In the genomic region with DNA sequence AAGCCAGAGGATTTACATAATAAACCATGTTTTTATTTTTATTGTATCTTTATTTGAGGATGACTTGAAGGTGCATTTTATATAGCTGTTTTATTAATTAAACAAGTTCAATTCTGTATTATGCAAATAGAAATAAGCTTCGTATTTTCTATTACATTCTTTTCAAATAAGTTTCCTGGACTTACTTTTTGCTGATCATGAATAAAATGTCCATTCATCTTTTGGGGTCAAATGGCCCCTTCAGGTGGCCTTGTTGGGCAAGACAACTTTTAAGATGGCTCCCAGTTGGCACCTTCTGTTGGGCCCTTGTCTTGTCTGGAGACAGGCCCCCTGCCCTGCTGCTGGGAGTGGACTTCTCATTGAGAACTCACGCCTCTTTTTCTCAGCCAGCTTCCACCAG, we compare ENCODE assay signal across 19 cellular contexts.
DNase-seq lines count a peak whose midpoint lies in the region; ATAC-seq, FAIRE-seq and TF ChIP-seq lines count a peak whose summit lies in the region.
"Had no signal": no experiment of that assay in that cellular context is flagged by ENCODE, and none has a peak within 500 bp of the region (broad histone marks: within the 10 kb centered on the region; RNA-seq: fewer than 3 reads in every experiment).

No MANE protein-coding gene starts in this region.

- H3K4me3 ChIP-seq in HepG2 (replicated peaks in 1 of 3; ENCODE audit: insufficient read depth in 1 of 3, low read depth in 2 of 3, low read length in 3 of 3) (no peak overlapping the region), right lobe of liver (no peak overlapping the region), kidney (ENCODE audit: low read length in 2 of 2) (no peak overlapping the region), ascending aorta (no peak overlapping the region)
- H3K4me3 ChIP-seq: BLaER1 treated with 17β-estradiol and CSF1 and Interleukin-3, amounts not matched to agents 10 nM and 100 nM had no signal

- H3K27me3 ChIP-seq in HepG2 (ENCODE audit: control insufficient read depth in 1 of 2, insufficient read depth in 2 of 2, low read length in 2 of 2) (peaks cover 0 to 5% of the 10 kb centered on the region in 2 experiments; a peak in 2 of 5 replicates), right lobe of liver (no peaks in the 10 kb centered on the region), ascending aorta (no peaks in the 10 kb centered on the region)
- H3K27me3 ChIP-seq: BLaER1 treated with 17β-estradiol and CSF1 and Interleukin-3, amounts not matched to agents 10 nM and 100 nM had no signal

- no peaks in the 10 kb centered on the region for H3K36me3 ChIP-seq in HepG2 (replicated peaks in 1 of 2; ENCODE audit: control insufficient read depth in 1 of 2, insufficient read depth in 2 of 2, low read length in 2 of 2)
- H3K36me3 ChIP-seq in right lobe of liver, result no peaks in the 10 kb centered on the region
- H3K36me3 ChIP-seq in kidney (ENCODE audit: control insufficient read depth in 1 of 2, insufficient read depth in 2 of 2, low read length in 2 of 2), result no peaks in the 10 kb centered on the region
- no peaks in the 10 kb centered on the region for H3K36me3 ChIP-seq in ascending aorta
- H3K36me3 ChIP-seq: BLaER1 treated with 17β-estradiol and CSF1 and Interleukin-3, amounts not matched to agents 10 nM and 100 nM had no signal

- POLR2A ChIA-PET in HepG2 (lab: Yijun Ruan, JAX), result no interaction called here

- TF ChIP-seq RAD21 in HepG2 (CRISPR knock-in tag; IDR thresholded peaks at IDR 0.05), result no peak

- in situ Hi-C loops in HepG2 (cut with HindIII; ENCODE audit: extremely low pct_ligation_motif_present, low pct_unique_long_range_greater_than_20kb), result no loop called here

- no peaks in the 10 kb centered on the region for H3K79me2 ChIP-seq in HepG2 (ENCODE audit: insufficient read depth, low read length)

- H3K9me3 ChIP-seq in HepG2 (ENCODE audit: low read length) (no peaks in the 10 kb centered on the region), right lobe of liver (no peaks in the 10 kb centered on the region), kidney (ENCODE audit: control insufficient read depth in 1 of 2, low read length in 2 of 2) (no peaks in the 10 kb centered on the region), ascending aorta (no peaks in the 10 kb centered on the region)
- H3K9me3 ChIP-seq: BLaER1 treated with 17β-estradiol and CSF1 and Interleukin-3, amounts not matched to agents 10 nM and 100 nM; Caco-2 had no signal

- ATAC-seq in HepG2 (no peak), right lobe of liver (no peak), GM18519 (IDR thresholded peaks at IDR 0.05; ENCODE audit: low FRiP score, unreplicated experiment) (no peak)
- ATAC-seq: CD8-positive, alpha-beta T cell had no signal

- H3K27ac ChIP-seq in HepG2 (ENCODE audit: extremely low read length, insufficient read depth, low read length), result no peak overlapping the region
- H3K27ac ChIP-seq in right lobe of liver, result no peak overlapping the region
- H3K27ac ChIP-seq in kidney (ENCODE audit: low read depth in 2 of 2, low read length in 2 of 2), result no peak overlapping the region
- no peak overlapping the region for H3K27ac ChIP-seq in ascending aorta
- H3K27ac ChIP-seq: 22Rv1; BLaER1 treated with 17β-estradiol and CSF1 and Interleukin-3, amounts not matched to agents 10 nM and 100 nM; C4-2B had no signal

- CTCF ChIA-PET in HepG2 (lab: Yijun Ruan, JAX; ENCODE audit: low intra/inter-chr PET ratio, low total read pairs), result no interaction called here

- TF ChIP-seq EP300 in HepG2 (IDR thresholded peaks at IDR 0.05; ENCODE audit: low read depth in 2 of 2, low read length in 2 of 2) (no peak), HepG2 (CRISPR knock-in tag; IDR thresholded peaks at IDR 0.05; ENCODE audit: borderline replicate concordance) (no peak)

- H4K20me1 ChIP-seq in HepG2 (ENCODE audit: insufficient read depth, low read length), result no peaks in the 10 kb centered on the region; the same call in 1 of the 2 replicates
- H4K20me1 ChIP-seq: BLaER1 treated with 17β-estradiol and CSF1 and Interleukin-3, amounts not matched to agents 10 nM and 100 nM had no signal

- H3K4me1 ChIP-seq in HepG2 (ENCODE audit: insufficient read depth, low read length) (no peaks in the 10 kb centered on the region), right lobe of liver (no peaks in the 10 kb centered on the region), kidney (ENCODE audit: control insufficient read depth in 1 of 2, insufficient read depth in 1 of 2, low read depth in 1 of 2, low read length in 2 of 2) (no peaks in the 10 kb centered on the region), ascending aorta (no peaks in the 10 kb centered on the region)
- H3K4me1 ChIP-seq: BLaER1 treated with 17β-estradiol and CSF1 and Interleukin-3, amounts not matched to agents 10 nM and 100 nM; Caco-2 had no signal

- TF ChIP-seq POLR2A in HepG2 (IDR thresholded peaks at IDR 0.05; ENCODE audit: insufficient read depth in 1 of 2, low read depth in 2 of 2, low read length in 2 of 2) (no peak), right lobe of liver (IDR thresholded peaks at IDR 0.05) (no peak)

- DNase-seq in HepG2 (ENCODE audit: low spot score), result no peak
- no peak for DNase-seq in right lobe of liver
- DNase-seq in kidney, result no peak
- DNase-seq in ascending aorta (ENCODE audit: low spot score in 2 of 2), result no peak
- DNase-seq: ACHN; AML-193; Caco-2; Calu3; CD4-positive, alpha-beta T cell; CD8-positive, alpha-beta T cell; DMS79 treated with DMSO at 0.1 percent for 48 hours; GF-D8 had no signal

- FAIRE-seq in HepG2 (lab: Jason Lieb, UNC) (no peak), kidney (lab: Jason Lieb, UNC) (peak; percentile 21)
- FAIRE-seq: D721Med, G401.6, GM12891 had no signal

- WGBS in HepG2 (ENCODE audit: low lambda C conversion rate), result 0% methylated on average over 2 of the region's 2 CpGs
- WGBS in right lobe of liver (ENCODE audit: insufficient coverage, low coverage, low lambda C conversion rate, missing lambda C conversion rate), result 28% methylated on average over 2 of the region's 2 CpGs

- BruUV-seq in HepG2 (replicated peaks; lab: Mats Ljungman, UMichigan), result no TSS peak

- TF ChIP-seq CTCF in HepG2 (CRISPR knock-in tag; IDR thresholded peaks at IDR 0.05), result no peak
- TF ChIP-seq CTCF in right lobe of liver (IDR thresholded peaks at IDR 0.05), result no peak
- TF ChIP-seq CTCF in kidney (IDR thresholded peaks at IDR 0.05; ENCODE audit: borderline replicate concordance, extremely low read depth, insufficient read depth), result no peak
- no peak for TF ChIP-seq CTCF in ascending aorta (IDR thresholded peaks at IDR 0.05)

- no peak overlapping the region for H3K9ac ChIP-seq in HepG2 (ENCODE audit: insufficient read depth, low read depth, low read length)
- no peak overlapping the region for H3K9ac ChIP-seq in kidney (ENCODE audit: low read length in 2 of 2)
- H3K9ac ChIP-seq: BLaER1 treated with 17β-estradiol and CSF1 and Interleukin-3, amounts not matched to agents 10 nM and 100 nM had no signal

- H3K4me2 ChIP-seq in HepG2 (ENCODE audit: low read depth, low read length), result no peak overlapping the region
- H3K4me2 ChIP-seq: BLaER1 treated with 17β-estradiol and CSF1 and Interleukin-3, amounts not matched to agents 10 nM and 100 nM had no signal

- intact Hi-C loops in HepG2 (cut with micrococcal nuclease; ENCODE audit: unreplicated experiment), result no loop called here
- intact Hi-C loops in right lobe of liver (cut with DNase I), result no loop called here
- intact Hi-C loops in kidney (cut with DNase I), result no loop called here
- intact Hi-C loops in ascending aorta (cut with DNase I), result no loop called here

- no peak overlapping the region for H2AFZ ChIP-seq in HepG2 (ENCODE audit: low read length)

TF ChIP-seq in HepG2, 621 proteins besides CTCF, POLR2A, EP300 and RAD21:
- TF ChIP-seq, protein P1, sequence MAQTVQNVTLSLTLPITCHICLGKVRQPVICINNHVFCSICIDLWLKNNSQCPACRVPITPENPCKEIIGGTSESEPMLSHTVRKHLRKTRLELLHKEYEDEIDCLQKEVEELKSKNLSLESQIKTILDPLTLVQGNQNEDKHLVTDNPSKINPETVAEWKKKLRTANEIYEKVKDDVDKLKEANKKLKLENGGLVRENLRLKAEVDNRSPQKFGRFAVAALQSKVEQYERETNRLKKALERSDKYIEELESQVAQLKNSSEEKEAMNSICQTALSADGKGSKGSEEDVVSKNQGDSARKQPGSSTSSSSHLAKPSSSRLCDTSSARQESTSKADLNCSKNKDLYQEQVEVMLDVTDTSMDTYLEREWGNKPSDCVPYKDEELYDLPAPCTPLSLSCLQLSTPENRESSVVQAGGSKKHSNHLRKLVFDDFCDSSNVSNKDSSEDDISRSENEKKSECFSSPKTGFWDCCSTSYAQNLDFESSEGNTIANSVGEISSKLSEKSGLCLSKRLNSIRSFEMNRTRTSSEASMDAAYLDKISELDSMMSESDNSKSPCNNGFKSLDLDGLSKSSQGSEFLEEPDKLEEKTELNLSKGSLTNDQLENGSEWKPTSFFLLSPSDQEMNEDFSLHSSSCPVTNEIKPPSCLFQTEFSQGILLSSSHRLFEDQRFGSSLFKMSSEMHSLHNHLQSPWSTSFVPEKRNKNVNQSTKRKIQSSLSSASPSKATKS (CRISPR knock-in tag; IDR thresholded peaks at IDR 0.05), result no peak
- TF ChIP-seq MAFK (conservative IDR thresholded peaks at IDR 0.05 in 1 of 2, IDR thresholded peaks at IDR 0.05 in 1 of 2; ENCODE audit: low read length in 2 of 2) (peak; percentile 61 to 63), MAFF (IDR thresholded peaks at IDR 0.05; ENCODE audit: low read depth, low read length) (peak; percentile 58), RBFOX2 (IDR thresholded peaks at IDR 0.05; ENCODE audit: low read depth, low read length) (no peak)
- TF ChIP-seq, protein P2, sequence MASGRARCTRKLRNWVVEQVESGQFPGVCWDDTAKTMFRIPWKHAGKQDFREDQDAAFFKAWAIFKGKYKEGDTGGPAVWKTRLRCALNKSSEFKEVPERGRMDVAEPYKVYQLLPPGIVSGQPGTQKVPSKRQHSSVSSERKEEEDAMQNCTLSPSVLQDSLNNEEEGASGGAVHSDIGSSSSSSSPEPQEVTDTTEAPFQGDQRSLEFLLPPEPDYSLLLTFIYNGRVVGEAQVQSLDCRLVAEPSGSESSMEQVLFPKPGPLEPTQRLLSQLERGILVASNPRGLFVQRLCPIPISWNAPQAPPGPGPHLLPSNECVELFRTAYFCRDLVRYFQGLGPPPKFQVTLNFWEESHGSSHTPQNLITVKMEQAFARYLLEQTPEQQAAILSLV (CRISPR knock-in tag; IDR thresholded peaks at IDR 0.05; ENCODE audit: borderline replicate concordance), result no peak
